8 cellular contexts compared by ENCODE assay signal in the genomic region with DNA sequence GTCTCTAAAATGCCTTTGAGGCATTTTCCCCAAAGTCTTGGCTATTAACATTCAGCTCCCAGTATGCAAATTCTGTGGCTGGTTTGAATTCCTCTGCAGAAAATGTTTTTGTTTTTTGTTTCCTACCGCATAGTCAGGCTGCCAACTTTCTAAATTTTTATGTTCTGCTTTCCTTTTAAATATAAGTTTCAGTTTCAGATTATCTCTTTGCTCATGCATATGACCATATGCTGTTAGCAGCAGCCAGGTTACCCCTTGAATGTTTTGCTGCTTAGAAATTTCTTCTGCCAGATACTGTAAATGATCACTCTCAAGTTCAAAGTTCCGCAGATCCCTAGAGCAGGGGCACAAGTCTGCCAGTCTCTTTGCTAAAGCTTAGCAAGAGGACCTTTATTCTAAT.
"Had no signal": no experiment of that assay in that cellular context is flagged by ENCODE, and none has a peak within 500 bp of the region (broad histone marks: within the 10 kb centered on the region; RNA-seq: fewer than 3 reads in every experiment).

No MANE protein-coding gene starts in this region.

- ATAC-seq: HCT116, K562 had no signal

- H3K36me3 ChIP-seq: HAP-1 had no signal

- H3K9me3 ChIP-seq: HAP-1 had no signal

- H3K27ac ChIP-seq: GM23248, HL-60 had no signal

- DNase-seq: GM23248, GOT3, H7, IMR-90 had no signal

- H3K4me3 ChIP-seq: GM23248, HAP-1, K562 had no signal

- FAIRE-seq: K562 had no signal

- H3K9ac ChIP-seq: GM23248 had no signal

- H2AFZ ChIP-seq: GM23248 had no signal
